22 cellular contexts compared by ENCODE assay signal in genomic region chr10:60737242-60737641, GRCh38.
"Had no signal": no experiment of that assay in that cellular context is flagged by ENCODE, and none has a peak within 500 bp of the region (broad histone marks: within the 10 kb centered on the region; RNA-seq: fewer than 3 reads in every experiment).

No MANE protein-coding gene starts in this region.

- H3K27me3 ChIP-seq: breast epithelium, foreskin keratinocyte had no signal

- H3K4me3 ChIP-seq: breast epithelium, left ventricle myocardium inferior, neural progenitor cell, spleen, thoracic aorta had no signal

- H3K9me3 Mint-ChIP-seq: activated naive CD8-positive, alpha-beta T cell treated with anti-CD3 and anti-CD28 coated beads for 36 hours; central memory CD8-positive, alpha-beta T cell; mesothelial cell of epicardium; naive thymus-derived CD8-positive, alpha-beta T cell; neural progenitor cell; type B pancreatic cell had no signal

- H3K4me2 ChIP-seq: neural progenitor cell had no signal

- H3K27me3 Mint-ChIP-seq: central memory CD8-positive, alpha-beta T cell had no signal

- ATAC-seq: foreskin keratinocyte; naive thymus-derived CD8-positive, alpha-beta T cell had no signal

- H3K27ac ChIP-seq: breast epithelium, foreskin keratinocyte, left ventricle myocardium inferior, neural progenitor cell, spleen, thoracic aorta had no signal

- H3K27ac Mint-ChIP-seq: activated naive CD8-positive, alpha-beta T cell treated with anti-CD3 and anti-CD28 coated beads for 36 hours; mesothelial cell of epicardium; naive thymus-derived CD8-positive, alpha-beta T cell; neural progenitor cell; type B pancreatic cell had no signal

- H3K4me1 ChIP-seq: breast epithelium had no signal

- H3K4me3 Mint-ChIP-seq: activated naive CD8-positive, alpha-beta T cell treated with anti-CD3 and anti-CD28 coated beads for 36 hours; central memory CD8-positive, alpha-beta T cell; mesothelial cell of epicardium; naive thymus-derived CD8-positive, alpha-beta T cell; neural progenitor cell; type B pancreatic cell had no signal

- H3K36me3 ChIP-seq: breast epithelium, left ventricle myocardium inferior, neural progenitor cell, spleen, thoracic aorta had no signal

- H3K9ac ChIP-seq: neural progenitor cell had no signal

- H3K36me3 Mint-ChIP-seq: activated naive CD8-positive, alpha-beta T cell treated with anti-CD3 and anti-CD28 coated beads for 36 hours; mesothelial cell of epicardium; naive thymus-derived CD8-positive, alpha-beta T cell; neural progenitor cell; type B pancreatic cell had no signal

- DNase-seq: activated CD4-positive, alpha-beta T cell treated with anti-CD3 and anti-CD28 coated beads for 1 hour; activated CD4-positive, alpha-beta T cell treated with anti-CD3 and anti-CD28 coated beads, Interleukin-2, amount 50 U/mL, for 4 hours; activated naive CD4-positive, alpha-beta T cell treated with Interleukin-2 at 50 U/mL for 16 hours; activated naive CD8-positive, alpha-beta T cell treated with anti-CD3 and anti-CD28 coated beads for 36 hours; activated T-cell treated with anti-CD3 and anti-CD28 coated beads, Interleukin-2, amount 50 U/mL, for 48 hours; effector memory CD4-positive, alpha-beta T cell; foreskin keratinocyte; hippocampal formation; left ventricle myocardium inferior; naive thymus-derived CD8-positive, alpha-beta T cell; posterior cingulate gyrus; spleen; stimulated activated CD4-positive, alpha-beta T cell treated with anti-CD3 and anti-CD28 coated beads, Interleukin-4, amount 100 ng/mL, for 1 hour; stimulated activated naive CD4-positive, alpha-beta T cell treated with Interleukin-2 at 50 U/mL for 16 hours had no signal

- FAIRE-seq: colon, TTC549 had no signal

- H3K9me3 ChIP-seq: breast epithelium, left ventricle myocardium inferior, spleen, thoracic aorta had no signal

- H2AFZ ChIP-seq: neural progenitor cell had no signal
